Comparison of ENCODE assay signal across 6 cellular contexts in the genomic region with DNA sequence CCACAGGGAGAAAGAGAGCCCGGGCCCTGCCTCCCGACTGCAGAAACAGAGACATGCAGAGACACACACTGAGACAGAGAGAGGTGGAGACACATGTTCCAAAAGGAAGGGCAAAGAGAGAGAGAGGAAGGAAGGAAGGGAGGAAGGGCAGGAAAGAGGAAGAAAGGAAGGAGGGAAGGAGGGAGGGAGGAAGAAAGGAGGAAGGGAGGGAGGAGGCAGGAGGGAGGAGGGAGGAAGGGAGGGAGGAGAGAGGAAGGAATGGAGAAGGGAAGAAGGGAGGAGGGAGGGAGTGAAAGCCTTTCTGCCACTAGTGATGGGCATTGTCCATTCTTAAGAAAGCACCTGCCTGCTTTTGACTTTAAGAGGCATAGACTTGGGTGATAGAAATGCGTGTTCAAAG. TPM values are rescaled to one million over a fixed set of nuclear protein-coding genes. Genes with fewer than 3 reads are reported as not detected.
"Had no signal": no experiment of that assay in that cellular context is flagged by ENCODE, and none has a peak within 500 bp of the region (broad histone marks: within the 10 kb centered on the region; RNA-seq: fewer than 3 reads in every experiment).

No MANE protein-coding gene starts in this region.

- H3K4me1 ChIP-seq: HAP-1 had no signal

- H3K4me3 ChIP-seq: GM23338, HAP-1, K562 had no signal

- H3K4me2 ChIP-seq: GM23338 had no signal

- H2AFZ ChIP-seq: GM23338 had no signal

- H3K9me3 Mint-ChIP-seq: GM23338 had no signal

- H3K36me3 ChIP-seq: HAP-1 had no signal

- H3K9me3 ChIP-seq: HAP-1 had no signal

- H3K27ac Mint-ChIP-seq: GM23338 had no signal

- H3K4me3 Mint-ChIP-seq: GM23338 had no signal

- ATAC-seq: GM23338, HCT116, HepG2 had no signal

- DNase-seq: KG1 had no signal

RNA-seq across cellular contexts. Expression of gene LAMC3, which starts 38.1 kb away (rescaled TPM):
- total RNA-seq: K562 had no signal
